Comparison of ENCODE assay signal across 8 cellular contexts in the genomic region with DNA sequence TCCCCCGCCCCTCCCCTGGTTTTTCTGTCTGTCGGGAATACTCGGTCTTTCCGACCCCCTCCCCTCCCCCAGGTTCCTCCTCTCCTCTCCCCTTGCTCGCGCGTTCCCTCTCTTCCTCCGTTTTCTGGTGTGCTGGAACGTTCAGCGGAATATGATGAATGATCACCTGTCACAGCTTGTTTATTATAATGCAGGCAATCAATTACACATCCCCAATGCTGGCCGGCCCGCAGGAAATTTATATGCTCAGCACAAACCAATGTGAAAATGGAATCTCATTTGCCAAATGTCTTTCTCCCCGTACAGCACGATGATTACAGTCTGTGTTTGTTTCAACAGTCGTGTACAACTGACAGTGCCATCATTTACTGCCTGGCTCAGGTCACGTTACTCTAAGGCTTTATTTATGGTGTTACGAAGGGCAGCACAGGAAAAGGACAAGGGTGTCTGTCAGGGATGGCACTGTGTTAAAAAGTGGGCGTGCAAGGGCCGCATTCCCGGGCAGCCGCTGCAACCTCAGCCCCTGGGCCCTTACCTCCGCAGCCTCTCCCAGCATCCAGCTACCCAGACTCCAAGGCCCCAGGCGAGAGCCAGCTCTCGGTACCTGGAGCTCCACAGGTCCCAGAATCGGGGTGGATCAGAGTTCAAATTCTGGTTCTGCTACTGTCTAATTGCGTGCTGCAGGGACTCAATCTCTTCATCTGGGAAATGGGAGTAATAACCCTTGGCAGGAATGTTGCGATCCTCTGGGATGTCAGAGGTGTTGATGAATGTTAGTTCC. TPM values are rescaled to one million over a fixed set of nuclear protein-coding genes. Genes with fewer than 3 reads are reported as not detected.
DNase-seq lines count a peak whose midpoint lies in the region; TF ChIP-seq lines count a peak whose summit lies in the region.

No MANE protein-coding gene starts in this region.

- peak overlapping the region; percentile 59 for H3K27ac ChIP-seq in mesodermal cell (ENCODE audit: low read depth, low read length, severe bottlenecking)
- H3K27ac ChIP-seq in vagina = peak overlapping the region; percentile 71

- H3K36me3 Mint-ChIP-seq in chondrocyte (ENCODE audit: low read depth) = no peaks in the 10 kb centered on the region

- H3K4me3 ChIP-seq in mesodermal cell (ENCODE audit: extremely low read depth, insufficient read depth, low read length, poor library complexity, severe bottlenecking) (peak overlapping the region; percentile 50), vagina (peak overlapping the region; percentile 54 to 59)

- intact Hi-C loops in vagina (cut with DNase I) = no loop called here

- H3K4me3 Mint-ChIP-seq in chondrocyte (ENCODE audit: unreplicated experiment) = peak overlapping the region; percentile 85

- H3K4me1 Mint-ChIP-seq in chondrocyte (ENCODE audit: low read depth) = peaks cover 44% of the 10 kb centered on the region

- H3K9me3 Mint-ChIP-seq in chondrocyte (ENCODE audit: low read depth) = no peaks in the 10 kb centered on the region

- WGBS in mesodermal cell (ENCODE audit: insufficient coverage in 2 of 2), 2 experiments = 12 to 26% methylated on average over 12 to 22 of the region's 27 CpGs

- no peaks in the 10 kb centered on the region for H3K27me3 Mint-ChIP-seq in chondrocyte (ENCODE audit: low read depth)

- TF ChIP-seq CTCF in chondrocyte (IDR thresholded peaks at IDR 0.05) (no peak), vagina (IDR thresholded peaks at IDR 0.05) (no peak)

- no peak for TF ChIP-seq POLR2A in vagina (IDR thresholded peaks at IDR 0.05)

- H3K36me3 ChIP-seq in mesodermal cell (ENCODE audit: control insufficient read depth, insufficient read depth, low read length) (no peaks in the 10 kb centered on the region), vagina (no peaks in the 10 kb centered on the region)

- no peaks in the 10 kb centered on the region for H3K27me3 ChIP-seq in vagina

- H3K9me3 ChIP-seq in mesodermal cell (ENCODE audit: control insufficient read depth, low read length) (no peaks in the 10 kb centered on the region), vagina (no peaks in the 10 kb centered on the region)

- peak; percentile 80 for DNase-seq in ELF-1 (ENCODE audit: low read depth, low spot score)
- peak; percentile 66 for DNase-seq in NCI-H2227 treated with DMSO at 0.1 percent for 48 hours (lab: John Stamatoyannopoulos, UW)
- DNase-seq in chondrocyte (ENCODE audit: low spot score) = no peak
- no peak for DNase-seq in vagina (ENCODE audit: extremely low spot score in 2 of 2)
- DNase-seq in effector CD4-positive, alpha-beta T cell = no peak
- DNase-seq in NCI-H1048 (lab: John Stamatoyannopoulos, UW) = no peak
- no peak for DNase-seq in SIG-M5 treated with dmso at 0.1 percent for 504 hours (lab: John Stamatoyannopoulos, UW; ENCODE audit: unreplicated experiment)

- H3K4me1 ChIP-seq in mesodermal cell (ENCODE audit: control insufficient read depth, insufficient read depth, low read length, poor library complexity, severe bottlenecking) (peaks cover 10% of the 10 kb centered on the region), vagina (peaks cover 35% of the 10 kb centered on the region)

- H3K27ac Mint-ChIP-seq in chondrocyte (ENCODE audit: unreplicated experiment) = peak overlapping the region; percentile 88

RNA-seq across cellular contexts. Expression of a gene that starts 24.6 kb away (rescaled TPM):
- total RNA-seq in chondrocyte (3.3 to 4.1 TPM (median 3.3 TPM) in 3 replicates), vagina (not detected)
- polyA plus RNA-seq in mesodermal cell (2013, experiment 1 of 2) = 2.2 TPM
- 3.4 TPM for polyA plus RNA-seq in mesodermal cell (2013, experiment 2 of 2)

Comparison
In these comparisons a context has a peak if more than half of its experiments do, and no peak if none do; other contexts are left out.
1. DNase-seq: peak in ELF-1 (single experiment) and NCI-H2227 treated with DMSO at 0.1 percent for 48 hours (single experiment); none in chondrocyte (single experiment), vagina (0 of 2), effector CD4-positive, alpha-beta T cell (single experiment), NCI-H1048 (single experiment) and SIG-M5 treated with dmso at 0.1 percent for 504 hours (single experiment).